ENCODE assay signal across 23 cellular contexts in the genomic region with DNA sequence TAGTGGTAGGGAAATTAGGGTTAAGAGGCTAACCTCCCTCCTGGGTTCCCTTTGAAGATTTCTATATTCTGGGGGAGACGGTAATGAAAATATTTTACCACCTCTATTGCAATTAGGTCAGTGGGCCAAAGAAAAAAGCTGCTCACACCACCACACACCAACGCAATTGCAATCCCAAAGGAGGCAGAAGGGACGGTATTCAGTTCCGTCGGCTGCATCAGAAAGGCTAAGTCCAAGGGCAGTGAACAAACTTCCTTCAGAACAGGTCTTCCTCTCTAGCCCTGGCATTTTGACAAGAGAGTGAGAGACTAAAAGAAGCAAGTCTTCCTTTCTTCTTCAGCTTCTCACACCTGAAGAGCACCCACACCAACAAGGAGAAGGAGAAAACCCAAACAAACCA.
"Had no signal": no experiment of that assay in that cellular context is flagged by ENCODE, and none has a peak within 500 bp of the region (broad histone marks: within the 10 kb centered on the region; RNA-seq: fewer than 3 reads in every experiment).

No MANE protein-coding gene starts in this region.

- DNase-seq: activated CD4-positive, alpha-beta memory T cell treated with anti-CD3 and anti-CD28 coated beads for 36 hours; activated CD4-positive, alpha-beta T cell treated with anti-CD3 and anti-CD28 coated beads, Interleukin-2, amount 10 ng/mL, durations not matched to agents 7 days and 5 days; activated CD4-positive, CD25-positive, alpha-beta regulatory T cell; activated CD8-positive, alpha-beta memory T cell treated with anti-CD3 and anti-CD28 coated beads for 24 hours; activated effector memory CD4-positive, alpha-beta T cell treated with anti-CD3 and anti-CD28 coated beads, Interleukin-2, amount 50 U/mL, for 16 hours; activated naive CD4-positive, alpha-beta T cell treated with Interleukin-2 at 50 U/mL for 16 hours; activated naive CD8-positive, alpha-beta T cell treated with anti-CD3 and anti-CD28 coated beads, Interleukin-2, amount 50 U/mL, for 24 hours; activated T-cell treated with anti-CD3 and anti-CD28 coated beads, Interleukin-2, amount 50 U/mL, for 4 hours; amniotic stem cell; body of pancreas; MG63; MV-4-11; NCI-H1092 treated with DMSO at 0.1 percent for 48 hours; NCI-H1436; NCI-H1694 treated with DMSO at 0.1 percent for 48 hours; NCI-H2029 treated with DMSO at 0.1 percent for 48 hours; NCI-H226; Peyer's patch; SHP77; T-helper 17 cell; T-helper 9 cell had no signal

- H3K27me3 ChIP-seq: ascending aorta, body of pancreas, MG63, Peyer's patch had no signal

- H3K4me3 ChIP-seq: ascending aorta, body of pancreas, MG63, Peyer's patch had no signal

- H3K27ac ChIP-seq: ascending aorta, body of pancreas, Peyer's patch had no signal

- H3K4me1 ChIP-seq: ascending aorta, body of pancreas, Peyer's patch had no signal

- ATAC-seq: activated naive CD4-positive, alpha-beta T cell treated with anti-CD3 and anti-CD28 coated beads, Interleukin-2, amount 50 U/mL, for 72 hours; activated naive CD8-positive, alpha-beta T cell treated with anti-CD3 and anti-CD28 coated beads, Interleukin-2, amount 50 U/mL, for 24 hours; activated T-cell treated with anti-CD3 and anti-CD28 coated beads, Interleukin-2, amount 50 U/mL, for 4 hours; body of pancreas; T-helper 17 cell had no signal

- H3K9me3 ChIP-seq: ascending aorta, body of pancreas, MG63, Peyer's patch had no signal

- H3K36me3 ChIP-seq: ascending aorta, MG63, Peyer's patch had no signal
